Comparison of ENCODE assay signal across 8 cellular contexts in the genomic region with DNA sequence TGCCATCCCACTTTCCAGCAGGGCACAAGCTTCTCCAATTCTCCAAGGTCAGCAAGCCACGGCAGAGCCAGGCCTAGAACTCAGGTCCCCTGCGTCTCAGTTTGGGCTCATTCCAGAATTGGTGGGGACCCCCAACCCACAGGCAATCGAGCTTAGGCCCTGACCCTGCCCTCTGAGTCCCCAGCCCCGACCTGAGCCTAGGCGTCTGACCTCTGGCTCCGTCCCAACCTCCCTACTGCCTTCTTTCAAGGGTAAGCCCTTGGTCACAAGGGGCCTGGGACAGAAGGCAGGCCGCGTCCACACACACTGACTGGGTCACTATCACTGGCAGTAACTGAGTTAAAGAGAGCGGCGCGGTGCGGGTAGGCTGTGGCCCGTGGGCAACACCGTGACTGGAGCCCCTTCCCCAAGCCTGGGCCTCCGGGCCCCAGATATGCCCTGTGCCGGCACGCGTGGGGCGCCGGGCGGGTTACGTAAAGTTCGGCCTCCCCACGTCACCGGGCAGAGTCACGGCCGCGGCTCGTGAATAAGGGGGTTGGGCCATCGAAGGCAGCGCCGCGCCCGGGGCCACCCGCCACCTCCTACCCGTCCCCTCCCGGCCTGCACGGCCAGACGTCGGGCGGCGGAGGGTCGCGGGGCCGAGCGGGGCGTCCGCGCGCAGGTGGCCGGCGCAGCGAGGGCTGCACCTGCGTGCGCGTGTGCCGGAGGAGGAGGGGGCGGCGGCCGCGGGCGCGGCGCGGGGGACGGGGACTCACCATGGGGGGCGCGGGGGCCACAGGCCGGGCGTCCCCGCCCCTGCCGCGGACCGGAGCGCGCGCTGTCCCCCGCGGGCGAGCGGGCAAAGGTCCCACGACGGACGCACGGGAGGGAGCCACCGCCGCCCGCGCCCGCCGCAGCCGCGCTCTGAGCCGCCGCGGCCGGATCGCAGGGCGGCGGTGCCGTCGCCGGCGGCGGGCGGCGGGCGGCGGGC. TPM values are rescaled to one million over a fixed set of nuclear protein-coding genes. Genes with fewer than 3 reads are reported as not detected.
DNase-seq lines count a peak whose midpoint lies in the region; ATAC-seq and TF ChIP-seq lines count a peak whose summit lies in the region.

No MANE protein-coding gene starts in this region.

- peak overlapping the region; percentile 7 to 87 (median 75) for H3K4me3 Mint-ChIP-seq in naive B cell

- intact Hi-C loops in esophagus squamous epithelium (cut with DNase I), result loop anchor here (10.0 kb wide), 1 partner anchor 174 kb away; no protein-coding TSS in a partner anchor

- WGBS in esophagus squamous epithelium, 2 donors, result 20 to 55% methylated on average over 2 to 7 of the region's 109 CpGs

- DNase-seq in stimulated activated CD4-positive, alpha-beta T cell treated with anti-CD3 and anti-CD28 coated beads, Interleukin-15, amount 100 ng/mL, for 24 hours, result peak; percentile 53
- DNase-seq in stimulated activated CD4-positive, alpha-beta T cell treated with anti-CD3 and anti-CD28 coated beads, Interleukin-2, amount 100 ng/mL, for 48 hours, result no peak
- peak; percentile 47 for DNase-seq in HuH-7 (ENCODE audit: low spot score)
- DNase-seq in activated CD8-positive, alpha-beta memory T cell treated with anti-CD3 and anti-CD28 coated beads, Interleukin-2, amount 50 U/mL, for 4 hours, result peak; percentile 46
- no peak for DNase-seq in esophagus squamous epithelium (lab: John Stamatoyannopoulos, UW)
- DNase-seq in naive B cell, result peak; percentile 41
- DNase-seq in D341Med (ENCODE audit: low spot score), result no peak

- H3K36me3 ChIP-seq in esophagus squamous epithelium, result peaks cover 0 to 27% (median 0%) of the 10 kb centered on the region in 3 donors

- no peaks in the 10 kb centered on the region for H3K27me3 ChIP-seq in esophagus squamous epithelium

- peaks cover 0 to 4% (median 3%) of the 10 kb centered on the region in 7 donors for H3K9me3 Mint-ChIP-seq in naive B cell

- H3K4me1 Mint-ChIP-seq in naive B cell, result peaks cover 16 to 21% (median 19%) of the 10 kb centered on the region in 3 donors

- peaks cover 0 to 10% (median 9%) of the 10 kb centered on the region in 3 donors for H3K27me3 Mint-ChIP-seq in naive B cell

- ATAC-seq in naive B cell (ENCODE audit: low read depth in 2 of 2) (peak; percentile 51 to 53), HG03460 (IDR thresholded peaks at IDR 0.05; ENCODE audit: unreplicated experiment) (no peak)

- peak overlapping the region; percentile 88 to 94 (median 92) for H3K27ac ChIP-seq in esophagus squamous epithelium

- TF ChIP-seq POLR2A in esophagus squamous epithelium (IDR thresholded peaks at IDR 0.05), result peak in 1 of 4 donors; percentile 39

- H3K4me3 ChIP-seq in esophagus squamous epithelium, result peak overlapping the region; percentile 52 to 77 (median 57)

- H3K36me3 Mint-ChIP-seq in naive B cell, result no peaks in the 10 kb centered on the region

- H3K9me3 ChIP-seq in esophagus squamous epithelium, result no peaks in the 10 kb centered on the region

- TF ChIP-seq CTCF in esophagus squamous epithelium (IDR thresholded peaks at IDR 0.05), result no peak

- H3K27ac Mint-ChIP-seq in naive B cell, result peak overlapping the region in 3 of 6 donors; percentile 51 to 72 (median 65)

- peaks cover 18 to 39% (median 23%) of the 10 kb centered on the region in 3 donors for H3K4me1 ChIP-seq in esophagus squamous epithelium

RNA-seq across cellular contexts. Expression of a gene that starts 0.5 kb away (rescaled TPM):
- total RNA-seq in esophagus squamous epithelium, result 10 to 100 TPM; 20.0 to 39.0 (median 30.2) TPM
- under 1 TPM in 5 of 6 donors, not detected in 1; 0.08 to 0.49 (median 0.17) TPM for polyA plus RNA-seq in naive B cell (ENCODE audit: low read depth in 6 of 6)

Comparison
In these comparisons a context has a peak if more than half of its experiments do, and no peak if none do; other contexts are left out.
1. DNase-seq: peak in stimulated activated CD4-positive, alpha-beta T cell treated with anti-CD3 and anti-CD28 coated beads, Interleukin-15, amount 100 ng/mL, for 24 hours (single experiment), HuH-7 (single experiment), activated CD8-positive, alpha-beta memory T cell treated with anti-CD3 and anti-CD28 coated beads, Interleukin-2, amount 50 U/mL, for 4 hours (single experiment) and naive B cell (single experiment); none in stimulated activated CD4-positive, alpha-beta T cell treated with anti-CD3 and anti-CD28 coated beads, Interleukin-2, amount 100 ng/mL, for 48 hours (0 of 2), esophagus squamous epithelium (single experiment) and D341Med (single experiment).